8 cellular contexts compared by ENCODE assay signal in genomic region chr22:37894939-37895670, GRCh38. TPM values are rescaled to one million over a fixed set of nuclear protein-coding genes. Genes with fewer than 3 reads are reported as not detected.
A peak's percentile ranks its signal among the peaks of the same experiment; 100 is the strongest.
DNase-seq lines count a peak whose midpoint lies in the region; ATAC-seq and TF ChIP-seq lines count a peak whose summit lies in the region.
"Had no signal": no experiment of that assay in that cellular context is flagged by ENCODE, and none has a peak within 500 bp of the region (broad histone marks: within the 10 kb centered on the region; RNA-seq: fewer than 3 reads in every experiment).

No MANE protein-coding gene starts in this region.

- no peaks in the 10 kb centered on the region for H3K27me3 Mint-ChIP-seq in activated T-cell treated with anti-CD3 and anti-CD28 coated beads, Interleukin-2, amount 50 U/mL, for 72 hours (ENCODE audit: low read depth)
- no peaks in the 10 kb centered on the region for H3K27me3 Mint-ChIP-seq in activated T-cell treated with anti-CD3 and anti-CD28 coated beads, Interleukin-2, amount 50 U/mL, for 4 hours (ENCODE audit: low read depth)
- no peaks in the 10 kb centered on the region for H3K27me3 Mint-ChIP-seq in type B pancreatic cell

- H3K4me3 Mint-ChIP-seq in activated T-cell treated with anti-CD3 and anti-CD28 coated beads, Interleukin-2, amount 50 U/mL, for 72 hours = peak overlapping the region in 1 of 2 donors; percentile 4
- H3K4me3 Mint-ChIP-seq in activated T-cell treated with anti-CD3 and anti-CD28 coated beads, Interleukin-2, amount 50 U/mL, for 4 hours = no peak overlapping the region
- H3K4me3 Mint-ChIP-seq in type B pancreatic cell = peak overlapping the region; percentile 48

- no peak for TF ChIP-seq CTCF in type B pancreatic cell (conservative IDR thresholded peaks at IDR 0.05)

- H3K4me1 Mint-ChIP-seq in activated T-cell treated with anti-CD3 and anti-CD28 coated beads, Interleukin-2, amount 50 U/mL, for 72 hours (ENCODE audit: low read depth) = peaks cover 27% of the 10 kb centered on the region
- peaks cover 18% of the 10 kb centered on the region for H3K4me1 Mint-ChIP-seq in activated T-cell treated with anti-CD3 and anti-CD28 coated beads, Interleukin-2, amount 50 U/mL, for 4 hours (ENCODE audit: low read depth)
- H3K4me1 Mint-ChIP-seq in type B pancreatic cell (ENCODE audit: unreplicated experiment) = peaks cover 45% of the 10 kb centered on the region

- no peaks in the 10 kb centered on the region for H3K27me3 ChIP-seq in iPS-15b (ENCODE audit: control insufficient read depth, insufficient read depth, low read length)

- no peaks in the 10 kb centered on the region for H3K9me3 Mint-ChIP-seq in activated T-cell treated with anti-CD3 and anti-CD28 coated beads, Interleukin-2, amount 50 U/mL, for 72 hours
- H3K9me3 Mint-ChIP-seq in activated T-cell treated with anti-CD3 and anti-CD28 coated beads, Interleukin-2, amount 50 U/mL, for 4 hours = no peaks in the 10 kb centered on the region
- H3K9me3 Mint-ChIP-seq in type B pancreatic cell = no peaks in the 10 kb centered on the region

- peaks cover 12% of the 10 kb centered on the region for H3K4me1 ChIP-seq in iPS-15b (ENCODE audit: control insufficient read depth, insufficient read depth, low read length)

- peak overlapping the region; percentile 69 for H3K27ac Mint-ChIP-seq in activated T-cell treated with anti-CD3 and anti-CD28 coated beads, Interleukin-2, amount 50 U/mL, for 72 hours
- peak overlapping the region; percentile 98 for H3K27ac Mint-ChIP-seq in type B pancreatic cell

- no peak overlapping the region for H3K4me3 ChIP-seq in iPS-15b (ENCODE audit: low read depth, low read length)

- no peak for DNase-seq in activated T-cell treated with anti-CD3 and anti-CD28 coated beads, Interleukin-2, amount 50 U/mL, for 72 hours
- no peak for DNase-seq in activated T-cell treated with anti-CD3 and anti-CD28 coated beads, Interleukin-2, amount 50 U/mL, for 4 hours
- no peak for DNase-seq in type B pancreatic cell (ENCODE audit: extremely low spot score, unreplicated experiment)
- DNase-seq: KBM-7 had no signal

- no peak for ATAC-seq in activated T-cell treated with anti-CD3 and anti-CD28 coated beads, Interleukin-2, amount 50 U/mL, for 72 hours (replicated peaks in 1 of 2)
- no peak for ATAC-seq in activated T-cell treated with anti-CD3 and anti-CD28 coated beads, Interleukin-2, amount 50 U/mL, for 4 hours
- ATAC-seq in GM19324 (IDR thresholded peaks at IDR 0.05; ENCODE audit: low FRiP score, unreplicated experiment) (no peak), GM21381 (IDR thresholded peaks at IDR 0.05; ENCODE audit: unreplicated experiment) (no peak)

- H3K36me3 ChIP-seq in iPS-15b (ENCODE audit: control insufficient read depth, insufficient read depth, low read length) = peaks cover 9% of the 10 kb centered on the region

- no peaks in the 10 kb centered on the region for H3K9me3 ChIP-seq in iPS-15b (ENCODE audit: control insufficient read depth, insufficient read depth, low read length)

- peaks cover 0 to 2% of the 10 kb centered on the region in 2 donors for H3K36me3 Mint-ChIP-seq in activated T-cell treated with anti-CD3 and anti-CD28 coated beads, Interleukin-2, amount 50 U/mL, for 72 hours (ENCODE audit: insufficient read depth in 2 of 2)
- peaks cover 5% of the 10 kb centered on the region for H3K36me3 Mint-ChIP-seq in activated T-cell treated with anti-CD3 and anti-CD28 coated beads, Interleukin-2, amount 50 U/mL, for 4 hours (ENCODE audit: insufficient read depth)
- H3K36me3 Mint-ChIP-seq in type B pancreatic cell = peaks cover 5% of the 10 kb centered on the region

- peak overlapping the region; percentile 8 for H3K9ac ChIP-seq in iPS-15b (ENCODE audit: low read depth, low read length)

RNA-seq across cellular contexts. Expression of gene MICALL1, which starts 11.0 kb away (rescaled TPM):
- 10 to 100 TPM; 21.3 to 21.6 TPM for total RNA-seq in activated T-cell treated with anti-CD3 and anti-CD28 coated beads, Interleukin-2, amount 50 U/mL, for 72 hours
- 10 to 100 TPM; 16.0 to 16.2 (median 16.0) TPM for total RNA-seq in activated T-cell treated with anti-CD3 and anti-CD28 coated beads, Interleukin-2, amount 50 U/mL, for 4 hours
- 56.5 and 107 TPM in 2 replicates for total RNA-seq in type B pancreatic cell (ENCODE audit: low replicate concordance)

RNA-seq across cellular contexts. Expression of gene EIF3L, which starts 45.9 kb away (rescaled TPM):
- 100 to 1,000 TPM; 826 to 905 TPM for total RNA-seq in activated T-cell treated with anti-CD3 and anti-CD28 coated beads, Interleukin-2, amount 50 U/mL, for 72 hours
- total RNA-seq in activated T-cell treated with anti-CD3 and anti-CD28 coated beads, Interleukin-2, amount 50 U/mL, for 4 hours = 100 to 1,000 TPM; 448 to 518 (median 461) TPM
- total RNA-seq in type B pancreatic cell (ENCODE audit: low replicate concordance) = 578 and 740 TPM in 2 replicates

RNA-seq across cellular contexts. Expression of gene ANKRD54, which starts 51.0 kb away (rescaled TPM):
- 10 to 100 TPM; 22.8 to 28.2 TPM for total RNA-seq in activated T-cell treated with anti-CD3 and anti-CD28 coated beads, Interleukin-2, amount 50 U/mL, for 72 hours
- total RNA-seq in activated T-cell treated with anti-CD3 and anti-CD28 coated beads, Interleukin-2, amount 50 U/mL, for 4 hours = 10 to 100 TPM; 28.0 to 30.4 (median 29.7) TPM
- 24.2 and 29.4 TPM in 2 replicates for total RNA-seq in type B pancreatic cell (ENCODE audit: low replicate concordance)

RNA-seq across cellular contexts. Expression of gene C22orf23, which starts 58.3 kb away (rescaled TPM):
- total RNA-seq in activated T-cell treated with anti-CD3 and anti-CD28 coated beads, Interleukin-2, amount 50 U/mL, for 72 hours = under 1 TPM; 0.19 to 0.30 TPM
- total RNA-seq in activated T-cell treated with anti-CD3 and anti-CD28 coated beads, Interleukin-2, amount 50 U/mL, for 4 hours = under 1 TPM in 1 of 3 donors, not detected in 2; 0.46 TPM
- 0.64 and 0.70 TPM in 2 replicates for total RNA-seq in type B pancreatic cell (ENCODE audit: low replicate concordance)
- total RNA-seq: epithelial cell of proximal tubule had no signal

RNA-seq across cellular contexts. Expression of gene POLR2F, which starts 58.4 kb away (rescaled TPM):
- total RNA-seq in activated T-cell treated with anti-CD3 and anti-CD28 coated beads, Interleukin-2, amount 50 U/mL, for 72 hours = 10 to 100 TPM; 43.4 to 47.9 TPM
- total RNA-seq in activated T-cell treated with anti-CD3 and anti-CD28 coated beads, Interleukin-2, amount 50 U/mL, for 4 hours = 100 to 1,000 TPM; 155 to 176 (median 163) TPM
- total RNA-seq in type B pancreatic cell (ENCODE audit: low replicate concordance) = 92.0 and 99.6 TPM in 2 replicates
